1 cellular context compared by ENCODE assay signal in genomic region chr2:154600931-154601494, GRCh38.
TF ChIP-seq lines count a peak whose summit lies in the region.

No MANE protein-coding gene starts in this region.

TF ChIP-seq in GM23338, 12 proteins besides CTCF, POLR2A, EP300 and RAD21 (continued from another document):
- no peak for TF ChIP-seq ZNF462 (CRISPR knock-in tag; IDR thresholded peaks at IDR 0.05)
